28 cellular contexts compared by ENCODE assay signal in the genomic region with DNA sequence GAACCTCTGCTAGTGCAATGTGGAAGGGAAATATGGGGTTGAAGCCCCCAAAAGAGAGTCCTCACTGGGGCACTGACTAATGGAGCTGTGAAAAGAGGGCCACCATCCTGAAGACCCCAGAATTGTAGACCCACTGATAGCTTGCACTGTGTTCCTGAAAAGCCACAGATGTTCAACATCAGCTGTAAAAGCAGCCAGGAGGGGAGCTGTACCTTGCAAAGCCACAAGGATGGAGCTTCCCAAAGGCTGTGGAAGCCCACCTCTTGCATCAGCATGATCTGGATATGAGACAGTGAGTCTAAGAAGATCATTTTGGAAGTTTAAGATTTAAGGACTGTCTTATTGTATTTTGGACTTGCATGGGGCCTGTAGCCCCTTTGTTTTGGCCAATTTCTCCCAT.
"Had no signal": no experiment of that assay in that cellular context is flagged by ENCODE, and none has a peak within 500 bp of the region (broad histone marks: within the 10 kb centered on the region; RNA-seq: fewer than 3 reads in every experiment).

No MANE protein-coding gene starts in this region.

- H3K4me2 ChIP-seq: neural progenitor cell had no signal

- H3K9me3 Mint-ChIP-seq: natural killer cell; stimulated activated effector memory CD8-positive, alpha-beta T cell treated with anti-CD3 and anti-CD28 coated beads, Interleukin-12 subunit alpha, Interleukin-12 subunit beta, amount 100 ng/mL, for 72 hours had no signal

- DNase-seq: glutamatergic neuron; heart left ventricle; hypothalamus; immature natural killer cell; kidney; left colon; left lung; naive B cell; natural killer cell; nephron progenitor cell; occipital lobe; ovary; right cardiac atrium; sigmoid colon; spleen; stimulated activated CD4-positive, alpha-beta T cell treated with anti-CD3 and anti-CD28 coated beads, Interleukin-4, amount 100 ng/mL, for 24 hours; stimulated activated naive CD4-positive, alpha-beta T cell treated with Interleukin-2 at 50 U/mL for 16 hours; stimulated activated naive CD8-positive, alpha-beta T cell treated with anti-CD3 and anti-CD28 coated beads, Interleukin-15, amount 100 ng/mL, for 72 hours; testis; thyroid gland; trophoblast cell had no signal

- H3K27me3 Mint-ChIP-seq: memory B cell; naive B cell; progenitor cell of endocrine pancreas; stimulated activated naive CD8-positive, alpha-beta T cell treated with anti-CD3 and anti-CD28 coated beads, Interleukin-15, amount 100 ng/mL, for 72 hours had no signal

- H3K4me3 ChIP-seq: heart left ventricle, left lung, neural progenitor cell, ovary, sigmoid colon, spleen, testis, thyroid gland had no signal

- H3K9me3 ChIP-seq: heart left ventricle, left lung, neutrophil, ovary, sigmoid colon, spleen, testis, thyroid gland had no signal

- H3K4me1 Mint-ChIP-seq: immature natural killer cell, nephron progenitor cell had no signal

- H3K4me1 ChIP-seq: neural progenitor cell, testis had no signal

- ATAC-seq: left lung; natural killer cell; stimulated activated effector memory CD8-positive, alpha-beta T cell treated with anti-CD3 and anti-CD28 coated beads, Interleukin-12 subunit alpha, Interleukin-12 subunit beta, amount 100 ng/mL, for 72 hours had no signal

- H3K9ac ChIP-seq: neural progenitor cell had no signal

- H3K27me3 ChIP-seq: heart left ventricle, left lung, neural progenitor cell, neutrophil, ovary, sigmoid colon, spleen, testis, thyroid gland had no signal

- H3K27ac ChIP-seq: neural progenitor cell, neutrophil, ovary, testis, thyroid gland had no signal

- H3K36me3 Mint-ChIP-seq: memory B cell; natural killer cell; stimulated activated effector memory CD8-positive, alpha-beta T cell treated with anti-CD3 and anti-CD28 coated beads, Interleukin-12 subunit alpha, Interleukin-12 subunit beta, amount 100 ng/mL, for 72 hours had no signal

- H3K36me3 ChIP-seq: heart left ventricle, left lung, neural progenitor cell, neutrophil, ovary, sigmoid colon, spleen, thyroid gland had no signal

- H2AFZ ChIP-seq: neural progenitor cell had no signal

- FAIRE-seq: islet of Langerhans, small intestine had no signal

- H3K4me3 Mint-ChIP-seq: immature natural killer cell; memory B cell; natural killer cell; nephron progenitor cell; neural progenitor cell; stimulated activated effector memory CD8-positive, alpha-beta T cell treated with anti-CD3 and anti-CD28 coated beads, Interleukin-12 subunit alpha, Interleukin-12 subunit beta, amount 100 ng/mL, for 72 hours; stimulated activated naive CD8-positive, alpha-beta T cell treated with anti-CD3 and anti-CD28 coated beads, Interleukin-15, amount 100 ng/mL, for 72 hours had no signal

- H3K27ac Mint-ChIP-seq: immature natural killer cell; memory B cell; natural killer cell; nephron progenitor cell; neural progenitor cell; progenitor cell of endocrine pancreas; stimulated activated effector memory CD8-positive, alpha-beta T cell treated with anti-CD3 and anti-CD28 coated beads, Interleukin-12 subunit alpha, Interleukin-12 subunit beta, amount 100 ng/mL, for 72 hours; stimulated activated naive CD8-positive, alpha-beta T cell treated with anti-CD3 and anti-CD28 coated beads, Interleukin-15, amount 100 ng/mL, for 72 hours had no signal
